In the genomic region with DNA sequence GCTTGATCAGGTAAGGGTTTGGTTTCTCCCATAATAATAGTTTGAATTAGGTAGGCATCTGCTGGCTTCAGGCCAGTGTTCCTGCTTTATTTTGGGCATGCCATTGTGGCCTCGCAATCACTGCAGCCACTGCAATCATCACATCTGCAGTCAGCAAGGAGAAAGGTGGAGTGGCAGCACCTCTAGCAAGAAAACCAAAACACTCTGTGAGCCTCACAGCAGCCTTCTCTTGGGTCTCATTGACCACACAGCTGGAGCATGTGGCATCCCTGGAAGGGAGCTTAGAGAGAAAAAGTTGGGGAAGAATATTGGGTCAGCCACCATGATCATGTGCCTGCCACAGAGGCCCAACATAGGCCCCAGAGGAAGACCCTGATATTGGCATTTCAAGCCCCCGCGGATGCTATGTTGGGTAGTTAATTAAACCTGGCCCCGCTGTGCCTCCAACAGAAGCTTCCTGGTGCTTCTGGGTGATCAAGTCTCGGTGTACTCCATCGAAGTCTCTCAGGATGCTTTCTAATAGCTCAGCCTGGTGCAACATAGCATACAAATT, we compare ENCODE assay signal across 24 cellular contexts.
"Had no signal": no experiment of that assay in that cellular context is flagged by ENCODE, and none has a peak within 500 bp of the region (broad histone marks: within the 10 kb centered on the region; RNA-seq: fewer than 3 reads in every experiment).

No MANE protein-coding gene starts in this region.

- H3K4me1 ChIP-seq: gastroesophageal sphincter had no signal

- ATAC-seq: activated naive CD4-positive, alpha-beta T cell treated with anti-CD3 and anti-CD28 coated beads, Interleukin-2, amount 50 U/mL, for 72 hours; activated T-cell treated with anti-CD3 and anti-CD28 coated beads, Interleukin-2, amount 50 U/mL, for 72 hours; effector memory CD8-positive, alpha-beta T cell; gastroesophageal sphincter had no signal

- H3K4me3 ChIP-seq: esophagus squamous epithelium, gastroesophageal sphincter, heart right ventricle had no signal

- H3K36me3 ChIP-seq: esophagus squamous epithelium, gastroesophageal sphincter, heart right ventricle had no signal

- H3K27me3 ChIP-seq: esophagus squamous epithelium, gastroesophageal sphincter, heart right ventricle had no signal

- DNase-seq: activated CD4-positive, alpha-beta memory T cell treated with anti-CD3 and anti-CD28 coated beads, Interleukin-2, amount 10 ng/mL, durations not matched to agents 7 days and 5 days; activated CD4-positive, alpha-beta T cell treated with anti-CD3 and anti-CD28 coated beads for 1 hour; activated CD4-positive, alpha-beta T cell treated with anti-CD3 and anti-CD28 coated beads for 4 hours; activated CD4-positive, alpha-beta T cell treated with anti-CD3 and anti-CD28 coated beads, Interleukin-2, amount 10 ng/mL, durations not matched to agents 7 days and 5 days; activated CD4-positive, alpha-beta T cell treated with anti-CD3 and anti-CD28 coated beads, Interleukin-2, amount 50 U/mL, for 4 hours; activated CD8-positive, alpha-beta memory T cell treated with anti-CD3 and anti-CD28 coated beads, Interleukin-2, amount 50 U/mL, for 48 hours; activated gamma-delta T cell; activated naive CD4-positive, alpha-beta T cell; activated naive CD4-positive, alpha-beta T cell treated with anti-CD3 and anti-CD28 coated beads, Interleukin-2, amount 10 ng/mL, durations not matched to agents 7 days and 5 days; activated naive CD8-positive, alpha-beta T cell treated with anti-CD3 and anti-CD28 coated beads, Interleukin-2, amount 10 ng/mL, durations not matched to agents 7 days and 5 days; activated T-cell treated with anti-CD3 and anti-CD28 coated beads for 4 hours; activated T-cell treated with anti-CD3 and anti-CD28 coated beads, Interleukin-2, amount 50 U/mL, for 24 hours; activated T-cell treated with anti-CD3 and anti-CD28 coated beads, Interleukin-2, amount 50 U/mL, for 72 hours; amniotic stem cell; cortex of kidney; effector CD4-positive, alpha-beta T cell; effector memory CD8-positive, alpha-beta T cell; erythroblast; esophagus squamous epithelium; heart right ventricle; T-helper 2 cell had no signal

- H3K4me1 Mint-ChIP-seq: activated CD4-positive, alpha-beta memory T cell treated with anti-CD3 and anti-CD28 coated beads, Interleukin-2, amount 10 ng/mL, durations not matched to agents 7 days and 5 days had no signal

- H3K9me3 ChIP-seq: esophagus squamous epithelium, gastroesophageal sphincter, heart right ventricle had no signal

- H3K27ac ChIP-seq: gastroesophageal sphincter, heart right ventricle had no signal

- H3K9me3 Mint-ChIP-seq: activated CD4-positive, alpha-beta memory T cell treated with anti-CD3 and anti-CD28 coated beads, Interleukin-2, amount 10 ng/mL, durations not matched to agents 7 days and 5 days; activated CD4-positive, alpha-beta T cell treated with anti-CD3 and anti-CD28 coated beads, Interleukin-2, amount 10 ng/mL, durations not matched to agents 7 days and 5 days; activated naive CD4-positive, alpha-beta T cell treated with anti-CD3 and anti-CD28 coated beads, Interleukin-2, amount 10 ng/mL, durations not matched to agents 7 days and 5 days; activated naive CD8-positive, alpha-beta T cell treated with anti-CD3 and anti-CD28 coated beads, Interleukin-2, amount 10 ng/mL, durations not matched to agents 7 days and 5 days; activated T-cell treated with anti-CD3 and anti-CD28 coated beads, Interleukin-2, amount 50 U/mL, for 24 hours; activated T-cell treated with anti-CD3 and anti-CD28 coated beads, Interleukin-2, amount 50 U/mL, for 72 hours; effector memory CD8-positive, alpha-beta T cell had no signal

- H3K4me3 Mint-ChIP-seq: activated CD4-positive, alpha-beta memory T cell treated with anti-CD3 and anti-CD28 coated beads, Interleukin-2, amount 10 ng/mL, durations not matched to agents 7 days and 5 days; activated CD4-positive, alpha-beta T cell treated with anti-CD3 and anti-CD28 coated beads, Interleukin-2, amount 10 ng/mL, durations not matched to agents 7 days and 5 days; activated naive CD4-positive, alpha-beta T cell treated with anti-CD3 and anti-CD28 coated beads, Interleukin-2, amount 10 ng/mL, durations not matched to agents 7 days and 5 days; activated naive CD8-positive, alpha-beta T cell treated with anti-CD3 and anti-CD28 coated beads, Interleukin-2, amount 10 ng/mL, durations not matched to agents 7 days and 5 days; activated T-cell treated with anti-CD3 and anti-CD28 coated beads, Interleukin-2, amount 50 U/mL, for 24 hours; activated T-cell treated with anti-CD3 and anti-CD28 coated beads, Interleukin-2, amount 50 U/mL, for 72 hours; effector memory CD8-positive, alpha-beta T cell; WTC11 had no signal

- H3K36me3 Mint-ChIP-seq: activated naive CD4-positive, alpha-beta T cell treated with anti-CD3 and anti-CD28 coated beads, Interleukin-2, amount 10 ng/mL, durations not matched to agents 7 days and 5 days; activated naive CD8-positive, alpha-beta T cell treated with anti-CD3 and anti-CD28 coated beads, Interleukin-2, amount 10 ng/mL, durations not matched to agents 7 days and 5 days had no signal

- H3K27ac Mint-ChIP-seq: activated CD4-positive, alpha-beta memory T cell treated with anti-CD3 and anti-CD28 coated beads, Interleukin-2, amount 10 ng/mL, durations not matched to agents 7 days and 5 days; activated CD4-positive, alpha-beta T cell treated with anti-CD3 and anti-CD28 coated beads, Interleukin-2, amount 10 ng/mL, durations not matched to agents 7 days and 5 days; activated naive CD4-positive, alpha-beta T cell treated with anti-CD3 and anti-CD28 coated beads, Interleukin-2, amount 10 ng/mL, durations not matched to agents 7 days and 5 days; activated naive CD4-positive, alpha-beta T cell treated with anti-CD3 and anti-CD28 coated beads, Interleukin-2, amount 50 U/mL, for 72 hours; activated naive CD8-positive, alpha-beta T cell treated with anti-CD3 and anti-CD28 coated beads, Interleukin-2, amount 10 ng/mL, durations not matched to agents 7 days and 5 days; activated T-cell treated with anti-CD3 and anti-CD28 coated beads, Interleukin-2, amount 50 U/mL, for 24 hours; activated T-cell treated with anti-CD3 and anti-CD28 coated beads, Interleukin-2, amount 50 U/mL, for 72 hours; effector memory CD8-positive, alpha-beta T cell; WTC11 had no signal

- H3K27me3 Mint-ChIP-seq: activated CD4-positive, alpha-beta memory T cell treated with anti-CD3 and anti-CD28 coated beads, Interleukin-2, amount 10 ng/mL, durations not matched to agents 7 days and 5 days had no signal
